ENCODE assay signal across 10 cellular contexts in genomic region chr17:82858376-82859126, GRCh38. TPM values are rescaled to one million over a fixed set of nuclear protein-coding genes. Genes with fewer than 3 reads are reported as not detected.
DNase-seq lines count a peak whose midpoint lies in the region; ATAC-seq and TF ChIP-seq lines count a peak whose summit lies in the region.
"Had no signal": no experiment of that assay in that cellular context is flagged by ENCODE, and none has a peak within 500 bp of the region (broad histone marks: within the 10 kb centered on the region; RNA-seq: fewer than 3 reads in every experiment).

No MANE protein-coding gene starts in this region.

- H3K9ac ChIP-seq in neuronal stem cell (ENCODE audit: low read depth, low read length, poor library complexity), result no peak overlapping the region

- H2BK5ac ChIP-seq in neuronal stem cell (ENCODE audit: low read length), result no peak overlapping the region

- no peak overlapping the region for H2AFZ ChIP-seq in neuronal stem cell (ENCODE audit: low read length)

- peak overlapping the region; percentile 97 for H3K27ac Mint-ChIP-seq in CD4-positive, alpha-beta T cell

- POLR2A ChIA-PET in CD4-positive, alpha-beta T cell (lab: Charles Lee), result interaction anchor here (0.5 to 2.3 kb wide), 3 partner anchors 27 to 34 kb away, joined by 3 to 7 read pairs (median 6); no protein-coding TSS in a partner anchor
- POLR2A ChIA-PET in RWPE1 (lab: Yijun Ruan, JAX; ENCODE audit: low non-redundant PET), result interaction anchor here (1.4 kb wide), 1 partner anchor 17 kb away, joined by 4 read pairs; no protein-coding TSS in a partner anchor

- CTCF ChIA-PET in CD4-positive, alpha-beta T cell (lab: Charles Lee), result interaction anchor here (1.0 kb wide), 1 partner anchor 22 kb away, joined by 3 read pairs; no protein-coding TSS in a partner anchor
- CTCF ChIA-PET in RWPE1 (lab: Yijun Ruan, JAX), result interaction anchor here (0.7 kb wide), 1 partner anchor 84 kb away, joined by 3 read pairs; no protein-coding TSS in a partner anchor

- no peak for TF ChIP-seq CTCF in CD4-positive, alpha-beta T cell (IDR thresholded peaks at IDR 0.05)
- TF ChIP-seq CTCF in RWPE1 (conservative IDR thresholded peaks at IDR 0.05; ENCODE audit: low read depth), result no peak
- no peak for TF ChIP-seq CTCF in breast epithelium (IDR thresholded peaks at IDR 0.05)

- H3K27me3 Mint-ChIP-seq in CD4-positive, alpha-beta T cell, result no peaks in the 10 kb centered on the region

- no peak overlapping the region for H2AK5ac ChIP-seq in neuronal stem cell (ENCODE audit: low read depth, low read length)

- peaks cover 48% of the 10 kb centered on the region for H3K4me1 Mint-ChIP-seq in CD4-positive, alpha-beta T cell (ENCODE audit: low read depth)

- no peaks in the 10 kb centered on the region for H3K9me3 Mint-ChIP-seq in CD4-positive, alpha-beta T cell

- no peak overlapping the region for H3K14ac ChIP-seq in neuronal stem cell (ENCODE audit: low read length)

- peak in 6 of 10 experiments; percentile 27 to 57 (median 45) for DNase-seq in CD4-positive, alpha-beta T cell
- DNase-seq in RWPE1 (ENCODE audit: low spot score) (peak; percentile 72), breast epithelium (ENCODE audit: low spot score in 2 of 2) (peak in 1 of 2 donors; percentile 90), neuronal stem cell (ENCODE audit: low spot score) (no peak), NCI-H1417 (lab: John Stamatoyannopoulos, UW) (no peak), NCI-H82 treated with DMSO at 0.1 percent for 48 hours (lab: John Stamatoyannopoulos, UW; ENCODE audit: unreplicated experiment) (no peak)
- DNase-seq: NCI-H1436 treated with DMSO at 0.1 percent for 48 hours had no signal

- no peaks in the 10 kb centered on the region for H3K36me3 ChIP-seq in breast epithelium
- H3K36me3 ChIP-seq in neuronal stem cell (replicated peaks in 1 of 2; ENCODE audit: control insufficient read depth in 2 of 2, insufficient read depth in 2 of 2, low read length in 2 of 2), result peaks cover 12 to 47% of the 10 kb centered on the region in 2 donors

- no peak for TF ChIP-seq POLR2A in breast epithelium (IDR thresholded peaks at IDR 0.05)

- no CpG with 5 or more reads among the region's 28 CpGs for WGBS in neuronal stem cell (ENCODE audit: extremely low coverage in 2 of 2, insufficient read length in 2 of 2, insufficient replicate concordance in 1 of 2), 2 donors

- H3K9me3 ChIP-seq in CD4-positive, alpha-beta T cell (ENCODE audit: control insufficient read depth, low read length), result no peaks in the 10 kb centered on the region
- no peaks in the 10 kb centered on the region for H3K9me3 ChIP-seq in breast epithelium
- H3K9me3 ChIP-seq in neuronal stem cell (replicated peaks in 1 of 2; ENCODE audit: control insufficient read depth in 2 of 2, insufficient read depth in 1 of 2, low read depth in 1 of 2, low read length in 2 of 2), result peaks cover 3 to 11% of the 10 kb centered on the region in 2 donors

- peaks cover 10% of the 10 kb centered on the region for H3K36me3 Mint-ChIP-seq in CD4-positive, alpha-beta T cell (ENCODE audit: low read depth)

- peak; percentile 49 for ATAC-seq in CD4-positive, alpha-beta T cell (ENCODE audit: poor library complexity)
- ATAC-seq in GM19324 (IDR thresholded peaks at IDR 0.05; ENCODE audit: low FRiP score, unreplicated experiment) (no peak), HG02840 (IDR thresholded peaks at IDR 0.05; ENCODE audit: low FRiP score, unreplicated experiment) (no peak)

- peaks cover 4 to 10% of the 10 kb centered on the region in 2 donors for H3K4me1 ChIP-seq in breast epithelium
- peaks cover 20 to 26% of the 10 kb centered on the region in 2 donors for H3K4me1 ChIP-seq in neuronal stem cell (ENCODE audit: control insufficient read depth in 2 of 2, insufficient read depth in 1 of 2, low read depth in 1 of 2, low read length in 2 of 2)

- H3K4ac ChIP-seq in neuronal stem cell (ENCODE audit: low read length), result no peak overlapping the region

- no peak overlapping the region for H2BK120ac ChIP-seq in neuronal stem cell (ENCODE audit: low read depth, low read length)

- H3K27ac ChIP-seq in CD4-positive, alpha-beta T cell (ENCODE audit: low read depth, low read length), result peak overlapping the region; percentile 68
- H3K27ac ChIP-seq in RWPE1 (peak overlapping the region; percentile 39), breast epithelium (peak overlapping the region; percentile 95), neuronal stem cell (replicated peaks; ENCODE audit: low read length) (no peak overlapping the region)

- H3K18ac ChIP-seq in neuronal stem cell (ENCODE audit: low read length), result peak overlapping the region; percentile 60

- intact Hi-C loops in CD4-positive, alpha-beta T cell (cut with DNase I, micrococcal nuclease), result loop anchor here in 1 of 2 experiments (5.0 kb wide), 2 partner anchors 34 to 76 kb away; no protein-coding TSS in a partner anchor
- intact Hi-C loops in breast epithelium (cut with DNase I; ENCODE audit: low total_unique reads), result no loop called here

- H4K8ac ChIP-seq in neuronal stem cell (ENCODE audit: low read depth, low read length), result no peak overlapping the region

- H4K91ac ChIP-seq in neuronal stem cell (ENCODE audit: low read depth, low read length, poor library complexity), result no peak overlapping the region

- no peak overlapping the region for H2BK15ac ChIP-seq in neuronal stem cell (ENCODE audit: low read length)

- H3K23ac ChIP-seq in neuronal stem cell (ENCODE audit: low read depth, low read length, poor library complexity), result peak overlapping the region; percentile 60

- H3K4me3 Mint-ChIP-seq in CD4-positive, alpha-beta T cell, result peak overlapping the region; percentile 84

- H2BK12ac ChIP-seq in neuronal stem cell (ENCODE audit: low read length), result no peak overlapping the region

- H3K27me3 ChIP-seq in CD4-positive, alpha-beta T cell (ENCODE audit: control insufficient read depth, insufficient read depth, low read length), result no peaks in the 10 kb centered on the region
- H3K27me3 ChIP-seq in breast epithelium, result no peaks in the 10 kb centered on the region
- no peaks in the 10 kb centered on the region for H3K27me3 ChIP-seq in neuronal stem cell (ENCODE audit: control insufficient read depth in 3 of 3, insufficient read depth in 3 of 3, low read depth in 1 of 3, low read length in 3 of 3)

- H3K4me2 ChIP-seq in neuronal stem cell (ENCODE audit: insufficient read depth, low read length, poor library complexity, severe bottlenecking), result no peak overlapping the region

- H3K4me3 ChIP-seq in breast epithelium (no peak overlapping the region), neuronal stem cell (ENCODE audit: low read length in 2 of 2) (no peak overlapping the region)

- H3K79me1 ChIP-seq in neuronal stem cell (ENCODE audit: low read depth, low read length), result peaks cover 13% of the 10 kb centered on the region

RNA-seq across cellular contexts. Expression of gene ZNF750, which starts 18.7 kb away (rescaled TPM):
- not detected for total RNA-seq in CD4-positive, alpha-beta T cell
- total RNA-seq in breast epithelium, result 1 to 10 TPM in 2 of 3 donors, not detected in 1; 5.6 to 7.8 TPM
- polyA plus RNA-seq in neuronal stem cell (2013, experiment 1 of 2), result 0.01 TPM
- 0.01 TPM for polyA plus RNA-seq in neuronal stem cell (2013, experiment 2 of 2)
- total RNA-seq: myocyte had no signal

Comparison
In these comparisons a context has a peak if more than half of its experiments do, and no peak if none do; other contexts are left out.
1. DNase-seq: peak in CD4-positive, alpha-beta T cell (6 of 10) and RWPE1 (single experiment); none in neuronal stem cell (single experiment), NCI-H1417 (0 of 3) and NCI-H82 treated with DMSO at 0.1 percent for 48 hours (single experiment).